15 cellular contexts compared by ENCODE assay signal in the genomic region with DNA sequence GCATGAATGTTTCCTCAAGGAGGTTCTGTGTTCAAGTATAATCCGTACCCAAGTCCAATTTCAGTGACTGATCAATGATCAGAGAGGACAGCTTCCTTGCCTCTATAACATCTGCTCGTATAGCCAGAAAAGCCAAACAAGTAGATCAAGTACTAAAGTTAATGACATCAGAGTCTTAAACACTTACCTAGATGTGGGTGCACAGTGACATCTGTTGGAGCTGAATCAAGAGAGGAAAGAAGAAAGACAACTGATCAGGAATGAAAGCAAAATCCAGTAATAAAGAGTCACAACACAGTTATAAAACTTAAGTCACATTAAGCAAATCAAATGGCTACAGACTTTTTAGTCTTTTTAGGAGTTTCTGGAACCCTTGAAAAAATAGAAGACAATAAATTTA.
DNase-seq lines count a peak whose midpoint lies in the region; ATAC-seq, FAIRE-seq and TF ChIP-seq lines count a peak whose summit lies in the region.
"Had no signal": no experiment of that assay in that cellular context is flagged by ENCODE, and none has a peak within 500 bp of the region (broad histone marks: within the 10 kb centered on the region; RNA-seq: fewer than 3 reads in every experiment).

No MANE protein-coding gene starts in this region.

- no peaks in the 10 kb centered on the region for H3K27me3 ChIP-seq in breast epithelium
- H3K27me3 ChIP-seq in small intestine (ENCODE audit: control insufficient read depth in 2 of 2, insufficient read depth in 2 of 2, low read length in 2 of 2), result no peaks in the 10 kb centered on the region

- FAIRE-seq in small intestine (lab: Jason Lieb, UNC), result no peak

- TF ChIP-seq CTCF in MCF 10A (IDR thresholded peaks at IDR 0.05; ENCODE audit: unreplicated experiment), result peak; percentile 21
- TF ChIP-seq CTCF in breast epithelium (IDR thresholded peaks at IDR 0.05), result no peak
- peak; percentile 49 for TF ChIP-seq CTCF in chondrocyte (IDR thresholded peaks at IDR 0.05)
- TF ChIP-seq CTCF in nephron progenitor cell (IDR thresholded peaks at IDR 0.05), result no peak

- no peak for DNase-seq in MCF 10A (ENCODE audit: unreplicated experiment)
- DNase-seq in breast epithelium (ENCODE audit: low spot score in 2 of 2), result no peak
- peak; percentile 26 for DNase-seq in NCI-H69 (lab: John Stamatoyannopoulos, UW)
- DNase-seq in chondrocyte (ENCODE audit: low spot score), result no peak
- DNase-seq in small intestine, result peak; percentile 5
- no peak for DNase-seq in nephron progenitor cell
- DNase-seq: activated naive CD8-positive, alpha-beta T cell treated with anti-CD3 and anti-CD28 coated beads for 36 hours; cortex of kidney; foreskin melanocyte; islet precursor cell; NCI-H1105 treated with DMSO at 0.1 percent for 48 hours; right cardiac atrium; stimulated activated naive CD8-positive, alpha-beta T cell treated with anti-CD3 and anti-CD28 coated beads, Interleukin-15, amount 100 ng/mL, for 72 hours had no signal

- no peak overlapping the region for H3K4me3 ChIP-seq in breast epithelium
- H3K4me3 ChIP-seq in small intestine (ENCODE audit: low read depth in 1 of 2, low read length in 2 of 2), result no peak overlapping the region

- H3K4me3 Mint-ChIP-seq in MCF 10A (ENCODE audit: unreplicated experiment), result no peak overlapping the region
- no peak overlapping the region for H3K4me3 Mint-ChIP-seq in chondrocyte (ENCODE audit: unreplicated experiment)
- no peak overlapping the region for H3K4me3 Mint-ChIP-seq in nephron progenitor cell
- H3K4me3 Mint-ChIP-seq: activated naive CD8-positive, alpha-beta T cell treated with anti-CD3 and anti-CD28 coated beads for 36 hours; stimulated activated naive CD8-positive, alpha-beta T cell treated with anti-CD3 and anti-CD28 coated beads, Interleukin-15, amount 100 ng/mL, for 72 hours had no signal

- H3K27me3 Mint-ChIP-seq in MCF 10A (ENCODE audit: insufficient read depth, unreplicated experiment) (peaks cover 28% of the 10 kb centered on the region), chondrocyte (ENCODE audit: low read depth) (peaks cover 8% of the 10 kb centered on the region), nephron progenitor cell (ENCODE audit: low read depth, poor library complexity) (peaks cover 10% of the 10 kb centered on the region)
- H3K27me3 Mint-ChIP-seq: activated naive CD8-positive, alpha-beta T cell treated with anti-CD3 and anti-CD28 coated beads for 36 hours; stimulated activated naive CD8-positive, alpha-beta T cell treated with anti-CD3 and anti-CD28 coated beads, Interleukin-15, amount 100 ng/mL, for 72 hours had no signal

- H3K4me1 ChIP-seq in breast epithelium, result no peaks in the 10 kb centered on the region
- H3K4me1 ChIP-seq in small intestine (ENCODE audit: control insufficient read depth in 2 of 2, insufficient read depth in 1 of 2, low read depth in 1 of 2, low read length in 1 of 2), result no peaks in the 10 kb centered on the region

- CTCF ChIA-PET in MCF 10A (lab: Yijun Ruan, JAX), result no interaction called here

- H3K27ac Mint-ChIP-seq in MCF 10A (ENCODE audit: low read depth, unreplicated experiment) (no peak overlapping the region), chondrocyte (ENCODE audit: unreplicated experiment) (no peak overlapping the region), nephron progenitor cell (no peak overlapping the region)
- H3K27ac Mint-ChIP-seq: activated naive CD8-positive, alpha-beta T cell treated with anti-CD3 and anti-CD28 coated beads for 36 hours; stimulated activated naive CD8-positive, alpha-beta T cell treated with anti-CD3 and anti-CD28 coated beads, Interleukin-15, amount 100 ng/mL, for 72 hours had no signal

- POLR2A ChIA-PET in MCF 10A (lab: Yijun Ruan, JAX), result no interaction called here

- H3K9me3 Mint-ChIP-seq in MCF 10A (ENCODE audit: unreplicated experiment) (no peaks in the 10 kb centered on the region), chondrocyte (ENCODE audit: low read depth) (no peaks in the 10 kb centered on the region), nephron progenitor cell (no peaks in the 10 kb centered on the region)
- H3K9me3 Mint-ChIP-seq: activated naive CD8-positive, alpha-beta T cell treated with anti-CD3 and anti-CD28 coated beads for 36 hours; stimulated activated naive CD8-positive, alpha-beta T cell treated with anti-CD3 and anti-CD28 coated beads, Interleukin-15, amount 100 ng/mL, for 72 hours had no signal

- BruUV-seq in MCF 10A (replicated peaks; lab: Mats Ljungman, UMichigan), result no TSS peak

- no peak for TF ChIP-seq POLR2A in breast epithelium (IDR thresholded peaks at IDR 0.05)

- H3K4me1 Mint-ChIP-seq in MCF 10A (ENCODE audit: insufficient read depth, unreplicated experiment) (no peaks in the 10 kb centered on the region), chondrocyte (ENCODE audit: low read depth) (no peaks in the 10 kb centered on the region), nephron progenitor cell (no peaks in the 10 kb centered on the region)
- H3K4me1 Mint-ChIP-seq: activated naive CD8-positive, alpha-beta T cell treated with anti-CD3 and anti-CD28 coated beads for 36 hours; stimulated activated naive CD8-positive, alpha-beta T cell treated with anti-CD3 and anti-CD28 coated beads, Interleukin-15, amount 100 ng/mL, for 72 hours had no signal

- H3K36me3 Mint-ChIP-seq in MCF 10A (ENCODE audit: insufficient read depth, unreplicated experiment), result no peaks in the 10 kb centered on the region
- H3K36me3 Mint-ChIP-seq in chondrocyte (ENCODE audit: low read depth), result no peaks in the 10 kb centered on the region
- no peaks in the 10 kb centered on the region for H3K36me3 Mint-ChIP-seq in nephron progenitor cell (ENCODE audit: low read depth)
- H3K36me3 Mint-ChIP-seq: activated naive CD8-positive, alpha-beta T cell treated with anti-CD3 and anti-CD28 coated beads for 36 hours had no signal

- ATAC-seq in HG03095 (IDR thresholded peaks at IDR 0.05; ENCODE audit: unreplicated experiment) (no peak), HG03378 (IDR thresholded peaks at IDR 0.05; ENCODE audit: unreplicated experiment) (no peak)
- ATAC-seq: right cardiac atrium; stimulated activated naive CD8-positive, alpha-beta T cell treated with anti-CD3 and anti-CD28 coated beads, Interleukin-15, amount 100 ng/mL, for 72 hours had no signal

- no peaks in the 10 kb centered on the region for H3K36me3 ChIP-seq in breast epithelium
- no peaks in the 10 kb centered on the region for H3K36me3 ChIP-seq in small intestine (ENCODE audit: control insufficient read depth in 2 of 2, insufficient read depth in 2 of 2, low read length in 2 of 2)

- H3K9me3 ChIP-seq in breast epithelium (no peaks in the 10 kb centered on the region), small intestine (ENCODE audit: control insufficient read depth, low read depth) (no peaks in the 10 kb centered on the region)

- H3K27ac ChIP-seq in breast epithelium (no peak overlapping the region), small intestine (ENCODE audit: low read depth in 1 of 2, low read length in 1 of 2) (no peak overlapping the region)

- WGBS in small intestine, 3 donors, result 27 to 62% (median 38%) methylated on average over 2 of the region's 2 CpGs

- intact Hi-C loops in MCF 10A (cut with micrococcal nuclease), result loop anchor here (2.0 kb wide), 1 partner anchor 176 kb away; no protein-coding TSS in a partner anchor
- intact Hi-C loops in breast epithelium (cut with DNase I; ENCODE audit: low total_unique reads), result no loop called here

Comparison
In these comparisons a context has a peak if more than half of its experiments do, and no peak if none do; other contexts are left out.
1. CTCF ChIP-seq: peak in MCF 10A (single experiment) and chondrocyte (single experiment); none in breast epithelium (0 of 3) and nephron progenitor cell (single experiment).
2. DNase-seq: peak in NCI-H69 (single experiment) and small intestine (single experiment); none in MCF 10A (single experiment), breast epithelium (0 of 2), chondrocyte (single experiment) and nephron progenitor cell (single experiment).